In genomic region chr3:105356988-105357387, GRCh38 we compare ENCODE assay signal across 21 cellular contexts.
"Had no signal": no experiment of that assay in that cellular context is flagged by ENCODE, and none has a peak within 500 bp of the region (broad histone marks: within the 10 kb centered on the region; RNA-seq: fewer than 3 reads in every experiment).

No MANE protein-coding gene starts in this region.

- H3K4me1 ChIP-seq: lower lobe of right lung, prostate gland had no signal

- H3K27me3 ChIP-seq: brain microvascular endothelial cell, foreskin keratinocyte had no signal

- H3K27ac ChIP-seq: brain microvascular endothelial cell, foreskin keratinocyte, left lung, lower lobe of right lung, prostate gland, VCaP had no signal

- ATAC-seq: activated CD4-positive, CD25-positive, alpha-beta regulatory T cell treated with anti-CD3 and anti-CD28 coated beads, Interleukin-2, amount 50 U/mL, for 24 hours; effector memory CD8-positive, alpha-beta T cell; foreskin keratinocyte; left lung; lower lobe of right lung; natural killer cell treated with Interleukin-12 subunit alpha and Interleukin-12 subunit beta and Interleukin-15 and Interleukin-18, amount 100 ng/mL, for 72 hours had no signal

- H3K4me3 ChIP-seq: left lung, lower lobe of right lung, prostate gland, tibial nerve had no signal

- H3K9me3 ChIP-seq: left lung, lower lobe of right lung, prostate gland, tibial nerve had no signal

- DNase-seq: activated CD4-positive, alpha-beta T cell treated with anti-CD3 and anti-CD28 coated beads for 48 hours; activated CD4-positive, alpha-beta T cell treated with anti-CD3 and anti-CD28 coated beads, Interleukin-2, amount 50 U/mL, for 48 hours; activated CD8-positive, alpha-beta memory T cell treated with anti-CD3 and anti-CD28 coated beads for 24 hours; activated effector memory CD4-positive, alpha-beta T cell treated with anti-CD3 and anti-CD28 coated beads, Interleukin-2, amount 50 U/mL, for 16 hours; activated naive CD4-positive, alpha-beta T cell treated with anti-CD3 and anti-CD28 coated beads for 36 hours; activated naive CD8-positive, alpha-beta T cell treated with anti-CD3 and anti-CD28 coated beads, Interleukin-2, amount 10 ng/mL, durations not matched to agents 7 days and 5 days; activated T-cell treated with anti-CD3 and anti-CD28 coated beads, Interleukin-2, amount 50 U/mL, for 1 hour; amniotic stem cell; brain microvascular endothelial cell; cortex of kidney; effector memory CD8-positive, alpha-beta T cell; foreskin keratinocyte; left lung; lower lobe of right lung; mesenchymal stem cell; stimulated activated naive CD4-positive, alpha-beta T cell had no signal

- H3K36me3 ChIP-seq: brain microvascular endothelial cell, left lung, lower lobe of right lung, prostate gland, tibial nerve had no signal
